Comparison of ENCODE assay signal across 1 cellular context in genomic region chr19:38899447-38900219, GRCh38.
TF ChIP-seq lines count a peak whose summit lies in the region.

Gene NFKBIB, plus strand, starts transcription at chr19:38899969. Its CDS starts 64 bp downstream, at chr19:38900033.
Gene SIRT2, minus strand, starts transcription at chr19:38899618. Its CDS starts 97 bp downstream, at chr19:38899521.

TF ChIP-seq in HepG2, 621 proteins besides CTCF, POLR2A, EP300 and RAD21 (continued from another document and continues in another):
- TF ChIP-seq PCBP2 (optimal IDR thresholded peaks at IDR 0.05; ENCODE audit: low read depth, low read length, poor library complexity, severe bottlenecking) (no peak), GABPA (IDR thresholded peaks at IDR 0.05; ENCODE audit: low read depth, low read length) (peak; percentile 65), GABPA (CRISPR knock-in tag; IDR thresholded peaks at IDR 0.05; ENCODE audit: low read depth) (peak; percentile 92), RXRA (CRISPR knock-in tag; IDR thresholded peaks at IDR 0.05) (peak; percentile 38), RXRB (CRISPR knock-in tag; IDR thresholded peaks at IDR 0.05; ENCODE audit: borderline replicate concordance) (peak; percentile 69; the same call in 1 of the 2 replicates), IRF2 (CRISPR knock-in tag; IDR thresholded peaks at IDR 0.05) (peak; percentile 98), KDM4B (CRISPR knock-in tag; IDR thresholded peaks at IDR 0.05) (0 out of 2 replicates have a peak, but pooled peaks have one; percentile 8), ZNF280B (CRISPR knock-in tag; IDR thresholded peaks at IDR 0.05; ENCODE audit: borderline replicate concordance) (peak; percentile 77; the same call in 1 of the 2 replicates), XRCC5 (optimal IDR thresholded peaks at IDR 0.05; ENCODE audit: low read length) (peak; percentile 48), ZNF383 (CRISPR knock-in tag; IDR thresholded peaks at IDR 0.05; ENCODE audit: borderline replicate concordance) (no peak), ATF7 (IDR thresholded peaks at IDR 0.05) (no peak), ATF7 (CRISPR knock-in tag; IDR thresholded peaks at IDR 0.05) (peak; percentile 79; the same call in 1 of the 2 replicates), ZSCAN21 (CRISPR knock-in tag; IDR thresholded peaks at IDR 0.05; ENCODE audit: borderline replicate concordance) (peak; percentile 80; the same call in 1 of the 2 replicates), MIER3 (CRISPR knock-in tag; IDR thresholded peaks at IDR 0.05; ENCODE audit: borderline replicate concordance) (peak; percentile 56; the same call in 1 of the 2 replicates), DRAP1 (CRISPR knock-in tag; IDR thresholded peaks at IDR 0.05) (peak; percentile 56; the same call in 1 of the 2 replicates), ZNF615 (CRISPR knock-in tag; IDR thresholded peaks at IDR 0.05; ENCODE audit: borderline replicate concordance) (no peak), ZNF567 (CRISPR knock-in tag; IDR thresholded peaks at IDR 0.05; ENCODE audit: borderline replicate concordance) (no peak), ATF2 (CRISPR knock-in tag; IDR thresholded peaks at IDR 0.05) (peak; percentile 40; the same call in 1 of the 2 replicates), NR2C2 (CRISPR knock-in tag; IDR thresholded peaks at IDR 0.05; ENCODE audit: borderline replicate concordance) (peak; percentile 90), CENPT (CRISPR knock-in tag; IDR thresholded peaks at IDR 0.05; ENCODE audit: low read depth) (no peak), ISL2 (CRISPR knock-in tag; IDR thresholded peaks at IDR 0.05) (peak; percentile 34; the same call in 1 of the 2 replicates), TP53 (CRISPR knock-in tag; conservative IDR thresholded peaks at IDR 0.05) (0 out of 2 replicates have a peak, but pooled peaks have one; percentile 50), TCF12 (IDR thresholded peaks at IDR 0.05) (no peak), TCF12 (CRISPR knock-in tag; IDR thresholded peaks at IDR 0.05) (no peak), RFX1 (IDR thresholded peaks at IDR 0.05) (no peak), ZMYM3 (CRISPR knock-in tag; IDR thresholded peaks at IDR 0.05) (no peak), KLF16 (CRISPR knock-in tag; IDR thresholded peaks at IDR 0.05) (peak in 1 of 2 experiments; percentile 73; a peak in 1 of 4 replicates), ZFP1 (CRISPR knock-in tag; IDR thresholded peaks at IDR 0.05) (peak; percentile 71; the same call in 1 of the 2 replicates), ZNF275 (CRISPR knock-in tag; IDR thresholded peaks at IDR 0.05; ENCODE audit: borderline replicate concordance) (peak; percentile 44; the same call in 1 of the 2 replicates), RAD51 (IDR thresholded peaks at IDR 0.05; ENCODE audit: borderline replicate concordance) (no peak), ZNF850 (CRISPR knock-in tag; conservative IDR thresholded peaks at IDR 0.05) (no peak), SMC3 (IDR thresholded peaks at IDR 0.05; ENCODE audit: low read length) (no peak), KLF13 (CRISPR knock-in tag; IDR thresholded peaks at IDR 0.05) (peak; percentile 33; the same call in 1 of the 2 replicates), ZNF224 (CRISPR knock-in tag; IDR thresholded peaks at IDR 0.05) (peak; percentile 90; the same call in 1 of the 2 replicates), MTA1 (CRISPR knock-in tag; IDR thresholded peaks at IDR 0.05; ENCODE audit: borderline replicate concordance) (no peak; the same call in 1 of the 2 replicates), GLI4 (CRISPR knock-in tag; IDR thresholded peaks at IDR 0.05; ENCODE audit: borderline replicate concordance) (no peak), ZFAT (CRISPR knock-in tag; conservative IDR thresholded peaks at IDR 0.05) (no peak), ZNF441 (CRISPR knock-in tag; IDR thresholded peaks at IDR 0.05; ENCODE audit: borderline replicate concordance) (no peak), NONO (IDR thresholded peaks at IDR 0.05) (no peak), NONO (CRISPR knock-in tag; conservative IDR thresholded peaks at IDR 0.05) (peak; percentile 94), GMEB2 (CRISPR knock-in tag; IDR thresholded peaks at IDR 0.05; ENCODE audit: low read depth) (peak; percentile 87), ZNF687 (CRISPR knock-in tag; IDR thresholded peaks at IDR 0.05) (peak; percentile 83), ZNF430 (CRISPR knock-in tag; IDR thresholded peaks at IDR 0.05) (peak; percentile 91; the same call in 1 of the 2 replicates), ZNF276 (CRISPR knock-in tag; IDR thresholded peaks at IDR 0.05; ENCODE audit: low read depth) (no peak), NR2F1 (CRISPR knock-in tag; IDR thresholded peaks at IDR 0.05) (peak in 1 of 2 experiments; percentile 51; a peak in 1 of 4 replicates), SIX1 (CRISPR knock-in tag; IDR thresholded peaks at IDR 0.05; ENCODE audit: borderline replicate concordance) (no peak), GATAD2A (CRISPR knock-in tag; IDR thresholded peaks at IDR 0.05) (0 out of 2 replicates have a peak, but pooled peaks have one; percentile 36), PHF8 (CRISPR knock-in tag; IDR thresholded peaks at IDR 0.05) (peak; percentile 74), ZMYM4 (CRISPR knock-in tag; IDR thresholded peaks at IDR 0.05) (peak; percentile 8; the same call in 1 of the 2 replicates), ZNF670 (CRISPR knock-in tag; IDR thresholded peaks at IDR 0.05; ENCODE audit: borderline replicate concordance) (0 out of 2 replicates have a peak, but pooled peaks have one; percentile 59), ZNF597 (CRISPR knock-in tag; IDR thresholded peaks at IDR 0.05) (no peak), ZSCAN5A (CRISPR knock-in tag; IDR thresholded peaks at IDR 0.05; ENCODE audit: borderline replicate concordance) (no peak), ZNF367 (CRISPR knock-in tag; IDR thresholded peaks at IDR 0.05; ENCODE audit: borderline replicate concordance) (0 out of 2 replicates have a peak, but pooled peaks have one; percentile 20), ZNF674 (CRISPR knock-in tag; IDR thresholded peaks at IDR 0.05; ENCODE audit: low read depth) (no peak), TAF1 (CRISPR knock-in tag; IDR thresholded peaks at IDR 0.05) (peak; percentile 30; the same call in 1 of the 2 replicates), KDM6A (CRISPR knock-in tag; IDR thresholded peaks at IDR 0.05; ENCODE audit: low read depth) (no peak)
